In genomic region chr15:83815506-83815905, GRCh38 we compare ENCODE assay signal across 19 cellular contexts.
"Had no signal": no experiment of that assay in that cellular context is flagged by ENCODE, and none has a peak within 500 bp of the region (broad histone marks: within the 10 kb centered on the region; RNA-seq: fewer than 3 reads in every experiment).

No MANE protein-coding gene starts in this region.

- H3K4me3 ChIP-seq: breast epithelium, colonic mucosa, dorsolateral prefrontal cortex, esophagus squamous epithelium, heart right ventricle, lung, thyroid gland had no signal

- DNase-seq: activated CD8-positive, alpha-beta memory T cell treated with anti-CD3 and anti-CD28 coated beads for 24 hours; activated CD8-positive, alpha-beta memory T cell treated with anti-CD3 and anti-CD28 coated beads, Interleukin-2, amount 50 U/mL, for 4 hours; activated naive CD4-positive, alpha-beta T cell; activated T-cell treated with anti-CD3 and anti-CD28 coated beads, Interleukin-2, amount 50 U/mL, for 24 hours; colonic mucosa; dorsolateral prefrontal cortex; esophagus squamous epithelium; heart right ventricle; naive thymus-derived CD8-positive, alpha-beta T cell; stimulated activated CD4-positive, alpha-beta T cell treated with anti-CD3 and anti-CD28 coated beads, Interleukin-4, amount 100 ng/mL, for 4 hours; stimulated activated naive CD8-positive, alpha-beta T cell treated with anti-CD3 and anti-CD28 coated beads, Interleukin-15, Interleukin-2, amounts not matched to agents 100 U/mL and 50 U/mL, for 24 hours; T-helper 1 cell; T-helper 9 cell; thyroid gland had no signal

- H3K4me1 ChIP-seq: breast epithelium, colonic mucosa, esophagus squamous epithelium, parathyroid adenoma, thyroid gland had no signal

- ATAC-seq: activated T-helper 17 cell treated with anti-CD3 and anti-CD28 coated beads, Interleukin-2, amount 50 U/mL, for 72 hours; naive thymus-derived CD8-positive, alpha-beta T cell; stimulated activated naive CD8-positive, alpha-beta T cell treated with anti-CD3 and anti-CD28 coated beads, Interleukin-15, Interleukin-2, amounts not matched to agents 100 U/mL and 50 U/mL, for 24 hours; WTC11 had no signal

- H3K27me3 ChIP-seq: breast epithelium, colonic mucosa, dorsolateral prefrontal cortex, esophagus squamous epithelium, heart right ventricle, thyroid gland had no signal

- H3K9me3 ChIP-seq: breast epithelium, colonic mucosa, esophagus squamous epithelium, heart right ventricle, thyroid gland had no signal

- H3K27ac ChIP-seq: breast epithelium, colonic mucosa, dorsolateral prefrontal cortex, esophagus squamous epithelium, parathyroid adenoma, thyroid gland had no signal
